Comparison of ENCODE assay signal across 24 cellular contexts in genomic region chr3:165778456-165778855, GRCh38. TPM values are rescaled to one million over a fixed set of nuclear protein-coding genes. Genes with fewer than 3 reads are reported as not detected.
"Had no signal": no experiment of that assay in that cellular context is flagged by ENCODE, and none has a peak within 500 bp of the region (broad histone marks: within the 10 kb centered on the region; RNA-seq: fewer than 3 reads in every experiment).

No MANE protein-coding gene starts in this region.

- ATAC-seq: natural killer cell treated with Interleukin-12 subunit alpha and Interleukin-12 subunit beta and Interleukin-15 and Interleukin-18, amount 100 ng/mL, for 72 hours; pancreas; psoas muscle; right cardiac atrium; right lobe of liver; stimulated activated effector memory CD8-positive, alpha-beta T cell treated with anti-CD3 and anti-CD28 coated beads, Interleukin-12 subunit alpha, Interleukin-12 subunit beta, amount 100 ng/mL, for 72 hours; stimulated activated naive B cell treated with anti-CD40 and anti-IgM and Interleukin-4, amounts not matched to agents 10 μg/mL and 1 μg/mL and 100 μg/mL, for 72 hours had no signal

- H3K27ac ChIP-seq: neutrophil, pancreas, psoas muscle, right lobe of liver, sigmoid colon, stomach, thoracic aorta, thyroid gland, tibial nerve, upper lobe of left lung, vagina had no signal

- H3K9me3 ChIP-seq: neutrophil, pancreas, psoas muscle, right lobe of liver, sigmoid colon, thoracic aorta, thyroid gland, tibial nerve, upper lobe of left lung, vagina had no signal

- H3K4me1 ChIP-seq: pancreas, psoas muscle, stomach, thyroid gland, tibial nerve, upper lobe of left lung, vagina had no signal

- H3K27me3 ChIP-seq: neutrophil, right lobe of liver, sigmoid colon, stomach, thyroid gland, tibial nerve, upper lobe of left lung, vagina had no signal

- DNase-seq: nephron progenitor cell; nucleus accumbens; pancreas; psoas muscle; right cardiac atrium; right lobe of liver; sigmoid colon; small intestine; stimulated activated CD4-positive, alpha-beta T cell treated with anti-CD3 and anti-CD28 coated beads, Interleukin-15, amount 100 ng/mL, for 24 hours; stimulated activated CD4-positive, alpha-beta T cell treated with anti-CD3 and anti-CD28 coated beads, Interleukin-2, amount 100 ng/mL, for 24 hours; stimulated activated CD4-positive, alpha-beta T cell treated with anti-CD3 and anti-CD28 coated beads, Interleukin-2, amount 100 ng/mL, for 48 hours; stimulated activated CD4-positive, alpha-beta T cell treated with anti-CD3 and anti-CD28 coated beads, Interleukin-4, amount 100 ng/mL, for 24 hours; stimulated activated naive B cell treated with anti-CD40 and anti-IgM and Interleukin-4, amounts not matched to agents 10 μg/mL and 1 μg/mL and 100 μg/mL, for 72 hours; stimulated activated naive CD4-positive, alpha-beta T cell treated with Interleukin-2 at 50 U/mL for 16 hours; stomach; thyroid gland; trophoblast cell; upper lobe of left lung had no signal

- H3K4me3 ChIP-seq: pancreas, psoas muscle, right lobe of liver, sigmoid colon, stomach, thoracic aorta, thyroid gland, tibial nerve, upper lobe of left lung, vagina had no signal

- H3K36me3 ChIP-seq: neutrophil, pancreas, right lobe of liver, sigmoid colon, stomach, thoracic aorta, thyroid gland, tibial nerve, upper lobe of left lung, vagina had no signal

RNA-seq across cellular contexts. Expression of gene BCHE, which starts 58.8 kb away (rescaled TPM):
- total RNA-seq: natural killer cell treated with Interleukin-12 subunit alpha and Interleukin-12 subunit beta and Interleukin-15 and Interleukin-18, amount 100 ng/mL, for 72 hours had no signal
